ENCODE assay signal across 1 cellular context in the genomic region with DNA sequence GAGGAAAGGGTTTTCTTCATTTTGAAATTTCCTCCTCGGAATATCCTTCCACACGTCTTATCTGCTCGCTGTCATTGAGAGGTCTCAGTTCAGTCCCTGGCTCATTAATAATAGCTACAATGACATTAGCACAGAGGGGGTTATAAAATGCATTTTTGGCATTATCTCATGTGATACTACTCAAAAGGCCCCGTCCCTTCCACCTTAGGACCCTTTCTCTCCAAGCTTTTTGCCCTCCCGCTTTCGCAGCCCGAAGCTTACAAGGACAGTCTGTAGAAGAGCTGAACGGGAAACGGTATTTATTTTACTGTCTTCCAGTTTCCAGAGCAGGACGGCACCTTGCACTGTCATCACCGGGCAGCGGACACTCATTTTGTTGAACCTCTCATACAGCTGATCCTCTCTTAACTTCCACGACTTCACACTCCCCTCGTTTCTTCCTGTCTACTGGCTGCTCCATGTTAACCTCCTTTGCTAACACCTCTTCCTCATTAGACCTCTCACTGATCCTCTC.
TF ChIP-seq lines count a peak whose summit lies in the region.

No MANE protein-coding gene starts in this region.

TF ChIP-seq in liver, 16 proteins besides CTCF, POLR2A, EP300 and RAD21 (continued from another document):
- TF ChIP-seq REST (IDR thresholded peaks at IDR 0.05), result no peak
- TF ChIP-seq, protein P1, sequence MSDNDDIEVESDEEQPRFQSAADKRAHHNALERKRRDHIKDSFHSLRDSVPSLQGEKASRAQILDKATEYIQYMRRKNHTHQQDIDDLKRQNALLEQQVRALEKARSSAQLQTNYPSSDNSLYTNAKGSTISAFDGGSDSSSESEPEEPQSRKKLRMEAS (IDR thresholded peaks at IDR 0.05), result no peak
- TF ChIP-seq, protein P2, sequence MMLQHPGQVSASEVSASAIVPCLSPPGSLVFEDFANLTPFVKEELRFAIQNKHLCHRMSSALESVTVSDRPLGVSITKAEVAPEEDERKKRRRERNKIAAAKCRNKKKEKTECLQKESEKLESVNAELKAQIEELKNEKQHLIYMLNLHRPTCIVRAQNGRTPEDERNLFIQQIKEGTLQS (IDR thresholded peaks at IDR 0.05), result no peak
